ENCODE assay signal across 25 cellular contexts in genomic region chr3:11206953-11207352, GRCh38.
"Had no signal": no experiment of that assay in that cellular context is flagged by ENCODE, and none has a peak within 500 bp of the region (broad histone marks: within the 10 kb centered on the region; RNA-seq: fewer than 3 reads in every experiment).

No MANE protein-coding gene starts in this region.

- H3K9me3 Mint-ChIP-seq: naive B cell; nephron; stimulated activated naive B cell treated with anti-CD40 and anti-IgM and Interleukin-4, amounts not matched to agents 10 μg/mL and 1 μg/mL and 100 μg/mL, for 72 hours; stimulated activated naive CD8-positive, alpha-beta T cell treated with anti-CD3 and anti-CD28 coated beads, Interleukin-15, amount 100 ng/mL, for 72 hours; type B pancreatic cell had no signal

- ATAC-seq: foreskin keratinocyte; left cardiac atrium; psoas muscle; right lobe of liver; stimulated activated naive B cell treated with anti-CD40 and anti-IgM and Interleukin-4, amounts not matched to agents 10 μg/mL and 1 μg/mL and 100 μg/mL, for 72 hours; stimulated activated naive CD8-positive, alpha-beta T cell treated with anti-CD3 and anti-CD28 coated beads, Interleukin-15, amount 100 ng/mL, for 72 hours had no signal

- H3K4me3 Mint-ChIP-seq: naive B cell; nephron; stimulated activated naive B cell treated with anti-CD40 and anti-IgM and Interleukin-4, amounts not matched to agents 10 μg/mL and 1 μg/mL and 100 μg/mL, for 72 hours; stimulated activated naive CD8-positive, alpha-beta T cell treated with anti-CD3 and anti-CD28 coated beads, Interleukin-15, amount 100 ng/mL, for 72 hours; type B pancreatic cell had no signal

- H3K27ac ChIP-seq: colonic mucosa, foreskin keratinocyte, hepatocyte, left ventricle myocardium inferior, parathyroid adenoma, psoas muscle, right lobe of liver, testis had no signal

- H3K4me1 ChIP-seq: colonic mucosa, parathyroid adenoma, psoas muscle, right lobe of liver, testis had no signal

- H3K4me3 ChIP-seq: colonic mucosa, hepatocyte, left ventricle myocardium inferior, lung, psoas muscle, right lobe of liver, skin epidermis, testis, vagina had no signal

- H3K4me1 Mint-ChIP-seq: naive B cell; nephron; stimulated activated naive B cell treated with anti-CD40 and anti-IgM and Interleukin-4, amounts not matched to agents 10 μg/mL and 1 μg/mL and 100 μg/mL, for 72 hours; stimulated activated naive CD8-positive, alpha-beta T cell treated with anti-CD3 and anti-CD28 coated beads, Interleukin-15, amount 100 ng/mL, for 72 hours had no signal

- DNase-seq: colonic mucosa; dermis blood vessel endothelial cell; erythroblast; foreskin keratinocyte; kidney; left cardiac atrium; left ventricle myocardium inferior; mesendoderm; naive B cell; occipital lobe; psoas muscle; retina; right lobe of liver; stimulated activated CD4-positive, alpha-beta T cell treated with anti-CD3 and anti-CD28 coated beads, Interleukin-2, amount 100 ng/mL, for 24 hours; stimulated activated CD4-positive, alpha-beta T cell treated with anti-CD3 and anti-CD28 coated beads, Interleukin-4, amount 100 ng/mL, for 4 hours; stimulated activated naive B cell treated with anti-CD40 and anti-IgM and Interleukin-4, amounts not matched to agents 10 μg/mL and 1 μg/mL and 100 μg/mL, for 72 hours; stimulated activated naive CD8-positive, alpha-beta T cell treated with anti-CD3 and anti-CD28 coated beads, Interleukin-15, amount 100 ng/mL, for 72 hours; testis had no signal

- H3K36me3 ChIP-seq: colonic mucosa, left ventricle myocardium inferior, right lobe of liver, vagina had no signal

- H3K36me3 Mint-ChIP-seq: naive B cell; stimulated activated naive B cell treated with anti-CD40 and anti-IgM and Interleukin-4, amounts not matched to agents 10 μg/mL and 1 μg/mL and 100 μg/mL, for 72 hours; type B pancreatic cell had no signal

- H3K27me3 ChIP-seq: colonic mucosa, foreskin keratinocyte, hepatocyte, right lobe of liver, testis, vagina had no signal

- H3K9me3 ChIP-seq: colonic mucosa, left ventricle myocardium inferior, psoas muscle, right lobe of liver, testis, vagina had no signal

- H3K27ac Mint-ChIP-seq: naive B cell; nephron; stimulated activated naive B cell treated with anti-CD40 and anti-IgM and Interleukin-4, amounts not matched to agents 10 μg/mL and 1 μg/mL and 100 μg/mL, for 72 hours; stimulated activated naive CD8-positive, alpha-beta T cell treated with anti-CD3 and anti-CD28 coated beads, Interleukin-15, amount 100 ng/mL, for 72 hours; type B pancreatic cell had no signal
